In genomic region chr16:2037631-2038358, GRCh38 we compare ENCODE assay signal across 1 cellular context.
TF ChIP-seq lines count a peak whose summit lies in the region.

No MANE protein-coding gene starts in this region.

TF ChIP-seq in A549, 52 proteins besides CTCF, POLR2A, EP300 and RAD21:
- TF ChIP-seq E2F6 (IDR thresholded peaks at IDR 0.05; ENCODE audit: borderline replicate concordance, low read depth), result no peak
- TF ChIP-seq SREBF2 (IDR thresholded peaks at IDR 0.05), result no peak
- no peak for TF ChIP-seq FOSB (CRISPR knock-in tag; IDR thresholded peaks at IDR 0.05)
- TF ChIP-seq MAX (IDR thresholded peaks at IDR 0.05), result no peak
- no peak for TF ChIP-seq REST (IDR thresholded peaks at IDR 0.05)
- no peak for TF ChIP-seq HDAC2 (IDR thresholded peaks at IDR 0.05)
- TF ChIP-seq BHLHE40 (IDR thresholded peaks at IDR 0.05; ENCODE audit: low read depth, low read length), result no peak
